8 cellular contexts compared by ENCODE assay signal in the genomic region with DNA sequence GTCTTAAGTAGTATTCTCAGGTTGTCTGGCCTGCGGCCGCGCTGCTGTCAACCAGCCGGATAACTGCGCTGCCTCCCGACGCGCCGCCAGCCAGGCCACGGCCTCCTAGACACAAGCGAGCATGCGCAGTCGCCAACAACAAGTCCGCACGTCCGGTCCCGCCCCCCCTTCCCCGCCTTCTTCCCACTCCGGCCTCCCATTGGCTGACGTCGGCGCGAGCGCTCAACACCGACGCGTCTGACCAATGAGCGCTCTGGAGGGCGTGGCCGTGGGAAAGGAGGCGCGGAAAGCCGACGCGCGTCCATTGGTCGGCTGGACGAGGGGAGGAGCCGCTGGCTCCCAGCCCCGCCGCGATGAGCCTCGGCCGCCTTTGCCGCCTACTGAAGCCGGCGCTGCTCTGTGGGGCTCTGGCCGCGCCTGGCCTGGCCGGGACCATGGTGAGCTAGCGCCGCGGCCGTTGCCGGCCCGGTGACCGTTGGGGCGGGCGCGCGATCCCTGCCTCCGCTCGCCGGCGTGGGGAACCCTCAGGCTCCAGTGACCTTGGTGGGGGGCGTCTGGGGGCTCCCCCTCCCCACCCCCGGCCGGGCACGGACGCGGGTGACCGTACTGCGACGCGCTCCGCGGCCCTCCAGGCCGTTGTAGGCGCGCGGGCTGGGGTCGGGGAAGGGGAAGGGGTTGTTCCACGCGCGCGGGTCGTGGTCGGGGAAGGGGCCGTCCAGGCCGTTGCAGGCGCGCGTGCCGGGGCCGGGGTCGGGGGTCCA. TPM values are rescaled to one million over a fixed set of nuclear protein-coding genes. Genes with fewer than 3 reads are reported as not detected.
DNase-seq lines count a peak whose midpoint lies in the region; ATAC-seq and TF ChIP-seq lines count a peak whose summit lies in the region.

A gene with protein sequence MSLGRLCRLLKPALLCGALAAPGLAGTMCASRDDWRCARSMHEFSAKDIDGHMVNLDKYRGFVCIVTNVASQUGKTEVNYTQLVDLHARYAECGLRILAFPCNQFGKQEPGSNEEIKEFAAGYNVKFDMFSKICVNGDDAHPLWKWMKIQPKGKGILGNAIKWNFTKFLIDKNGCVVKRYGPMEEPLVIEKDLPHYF (plus strand): TSS at position 304 of the 761 bp plus-strand sequence. CDS start 50 bp downstream, at position 354.

- H3K9ac ChIP-seq in DND-41 (ENCODE audit: low read depth, low read length) = peak within 1 kb of the TSS; percentile 98
- H3K9ac ChIP-seq in GM23248 = peak within 1 kb of the TSS; percentile 88

- H3K9me3 ChIP-seq in DND-41 (ENCODE audit: insufficient read depth, low read length, severe bottlenecking) (no peaks in the 10 kb centered on the region), GM23248 (ENCODE audit: low read depth) (no peaks in the 10 kb centered on the region)
- no peaks in the 10 kb centered on the region for H3K9me3 ChIP-seq in naive thymus-derived CD4-positive, alpha-beta T cell (ENCODE audit: control insufficient read depth in 2 of 3, low read length in 3 of 3)

- peaks cover 16 to 47% (median 35%) of the 10 kb centered on the region in 7 donors for H3K4me1 Mint-ChIP-seq in naive thymus-derived CD4-positive, alpha-beta T cell
- H3K4me1 Mint-ChIP-seq in stimulated activated naive B cell treated with anti-CD40 and anti-IgM and Interleukin-4, amounts not matched to agents 10 μg/mL and 1 μg/mL and 100 μg/mL, for 72 hours = peaks cover 23 to 58% of the 10 kb centered on the region in 2 donors

- H3K4me3 Mint-ChIP-seq in naive thymus-derived CD4-positive, alpha-beta T cell = peak within 1 kb of the TSS; percentile 66 to 82 (median 78)
- peak within 1 kb of the TSS; percentile 81 to 86 for H3K4me3 Mint-ChIP-seq in stimulated activated naive B cell treated with anti-CD40 and anti-IgM and Interleukin-4, amounts not matched to agents 10 μg/mL and 1 μg/mL and 100 μg/mL, for 72 hours

- H3K27me3 ChIP-seq in DND-41 (ENCODE audit: insufficient read depth, low read length, poor library complexity) = no peaks in the 10 kb centered on the region
- H3K27me3 ChIP-seq in GM23248 (replicated peaks; ENCODE audit: insufficient read depth) = no peaks in the 10 kb centered on the region
- no peaks in the 10 kb centered on the region for H3K27me3 ChIP-seq in naive thymus-derived CD4-positive, alpha-beta T cell (ENCODE audit: control insufficient read depth in 2 of 2, insufficient read depth in 2 of 2, low read length in 2 of 2)

- H3K9me3 Mint-ChIP-seq in naive thymus-derived CD4-positive, alpha-beta T cell = peaks cover 0 to 4% (median 0%) of the 10 kb centered on the region in 11 donors
- H3K9me3 Mint-ChIP-seq in stimulated activated naive B cell treated with anti-CD40 and anti-IgM and Interleukin-4, amounts not matched to agents 10 μg/mL and 1 μg/mL and 100 μg/mL, for 72 hours = peaks cover 2 to 4% of the 10 kb centered on the region in 2 donors

- CTCF ChIA-PET in naive thymus-derived CD4-positive, alpha-beta T cell (lab: Charles Lee) = interaction anchor here (1.5 kb wide), 2 partner anchors 28 to 33 kb away, joined by 3 to 5 read pairs; no protein-coding TSS in a partner anchor

- peaks cover 36% of the 10 kb centered on the region for H3K36me3 ChIP-seq in DND-41 (ENCODE audit: insufficient read depth, low read length)
- H3K36me3 ChIP-seq in GM23248 (ENCODE audit: low read depth) = no peaks in the 10 kb centered on the region
- peaks cover 0 to 29% (median 0%) of the 10 kb centered on the region in 3 experiments for H3K36me3 ChIP-seq in naive thymus-derived CD4-positive, alpha-beta T cell (ENCODE audit: control insufficient read depth in 2 of 3, insufficient read depth in 3 of 3, low read length in 3 of 3)

- in situ Hi-C loops in GM23248 (cut with MboI) = no loop called here

- 1 to 2% methylated on average over 61 to 75 of the region's 96 CpGs for WGBS in GM23248 (ENCODE audit: low coverage in 1 of 2, low lambda C conversion rate in 2 of 2, missing lambda C conversion rate in 2 of 2), 2 experiments

- H3K27me3 Mint-ChIP-seq in naive thymus-derived CD4-positive, alpha-beta T cell = no peaks in the 10 kb centered on the region
- H3K27me3 Mint-ChIP-seq in stimulated activated naive B cell treated with anti-CD40 and anti-IgM and Interleukin-4, amounts not matched to agents 10 μg/mL and 1 μg/mL and 100 μg/mL, for 72 hours = no peaks in the 10 kb centered on the region

- TF ChIP-seq CTCF in DND-41 (IDR thresholded peaks at IDR 0.05; ENCODE audit: borderline replicate concordance, extremely low read depth, low read length, poor library complexity, severe bottlenecking) = no peak

- H3K4me3 ChIP-seq in DND-41 (ENCODE audit: low read depth in 1 of 2, low read length in 2 of 2) (peak within 1 kb of the TSS; percentile 78 to 99), GM23248 (peak within 1 kb of the TSS; percentile 71)
- peak within 1 kb of the TSS; percentile 79 for H3K4me3 ChIP-seq in naive thymus-derived CD4-positive, alpha-beta T cell (ENCODE audit: low read length)

- peaks cover 39% of the 10 kb centered on the region for H3F3A ChIP-seq in GM23248 (ENCODE audit: insufficient read depth)

- ATAC-seq in DND-41 (ENCODE audit: insufficient read depth, low read depth) = peak; percentile 89
- peak; percentile 91 for ATAC-seq in naive thymus-derived CD4-positive, alpha-beta T cell
- ATAC-seq in stimulated activated naive B cell treated with anti-CD40 and anti-IgM and Interleukin-4, amounts not matched to agents 10 μg/mL and 1 μg/mL and 100 μg/mL, for 72 hours (replicated peaks) = peak; percentile 74 to 85

- H3K79me2 ChIP-seq in DND-41 (ENCODE audit: insufficient read depth, low read length) (peaks cover 29% of the 10 kb centered on the region), GM23248 (ENCODE audit: insufficient read depth) (0 out of 2 replicates have a peak, but pooled peaks cover 5% of the 10 kb centered on the region)

- H3K9me2 ChIP-seq in GM23248 (ENCODE audit: insufficient read depth) = no peaks in the 10 kb centered on the region

- H3K36me3 Mint-ChIP-seq in naive thymus-derived CD4-positive, alpha-beta T cell = peaks cover 0 to 10% (median 0%) of the 10 kb centered on the region in 5 donors
- peaks cover 19 to 20% of the 10 kb centered on the region in 2 donors for H3K36me3 Mint-ChIP-seq in stimulated activated naive B cell treated with anti-CD40 and anti-IgM and Interleukin-4, amounts not matched to agents 10 μg/mL and 1 μg/mL and 100 μg/mL, for 72 hours

- peak within 1 kb of the TSS; percentile 89 for H3K27ac ChIP-seq in DND-41 (ENCODE audit: low read length)
- peak within 1 kb of the TSS; percentile 99 for H3K27ac ChIP-seq in GM23248
- peak within 1 kb of the TSS; percentile 100 for H3K27ac ChIP-seq in naive thymus-derived CD4-positive, alpha-beta T cell (ENCODE audit: low read depth, low read length)

- H4K20me1 ChIP-seq in DND-41 (ENCODE audit: insufficient read depth, low read length) (peaks cover 27% of the 10 kb centered on the region), GM23248 (ENCODE audit: insufficient read depth) (no peaks in the 10 kb centered on the region)

- intact Hi-C loops in naive thymus-derived CD4-positive, alpha-beta T cell (cut with micrococcal nuclease) = loop anchor here (1.0 to 5.0 kb wide), 10 partner anchors 9 to 179 kb away; a partner anchor contains a TSS

- peak within 1 kb of the TSS; percentile 91 for H3K4me2 ChIP-seq in DND-41 (ENCODE audit: insufficient read depth, low read length)
- peak within 1 kb of the TSS; percentile 78 for H3K4me2 ChIP-seq in GM23248 (ENCODE audit: unreplicated experiment)

- peak within 1 kb of the TSS; percentile 79 to 96 (median 93) for H3K27ac Mint-ChIP-seq in naive thymus-derived CD4-positive, alpha-beta T cell
- H3K27ac Mint-ChIP-seq in stimulated activated naive B cell treated with anti-CD40 and anti-IgM and Interleukin-4, amounts not matched to agents 10 μg/mL and 1 μg/mL and 100 μg/mL, for 72 hours = peak within 1 kb of the TSS; percentile 81

- POLR2A ChIA-PET in naive thymus-derived CD4-positive, alpha-beta T cell (lab: Charles Lee) = interaction anchor here (0.6 to 38.6 kb wide), 14 partner anchors 10 to 165 kb away, joined by 3 to 2022 read pairs (median 4); a partner anchor contains a TSS

- H2AFZ ChIP-seq in DND-41 (ENCODE audit: low read depth, low read length) (peak within 1 kb of the TSS; percentile 86), GM23248 (no peak within 1 kb of the TSS)

- peaks cover 45% of the 10 kb centered on the region for H3K4me1 ChIP-seq in DND-41 (ENCODE audit: insufficient read depth, low read length)
- H3K4me1 ChIP-seq in GM23248 (ENCODE audit: insufficient read depth) = peaks cover 28% of the 10 kb centered on the region
- H3K4me1 ChIP-seq in naive thymus-derived CD4-positive, alpha-beta T cell (ENCODE audit: control insufficient read depth in 2 of 2, insufficient read depth in 2 of 2, low read length in 2 of 2) = peaks cover 13 to 18% of the 10 kb centered on the region in 2 donors

- DNase-seq in DND-41 (peak; percentile 99), GM23248 (peak; percentile 100), LHCN-M2 (ENCODE audit: low read depth) (peak; percentile 99), RPMI8226 (peak; percentile 100), fibroblast of gingiva (ENCODE audit: low read depth) (peak; percentile 100)
- peak; percentile 98 for DNase-seq in activated T-helper 1 cell treated with anti-CD3 and anti-CD28 coated beads, Interleukin-2, amount 50 U/mL, for 16 hours (ENCODE audit: low read depth in 1 of 2, low spot score in 1 of 2)
- DNase-seq in naive thymus-derived CD4-positive, alpha-beta T cell = peak; percentile 90 to 98 (median 95)
- DNase-seq in stimulated activated naive B cell treated with anti-CD40 and anti-IgM and Interleukin-4, amounts not matched to agents 10 μg/mL and 1 μg/mL and 100 μg/mL, for 72 hours = peak; percentile 96

RNA-seq across cellular contexts. Expression of the gene that starts here (rescaled TPM):
- total RNA-seq in GM23248 (2014; rRNA removed; shearing (Covaris generic)) = 298 and 323 TPM in 2 replicates
- 601 and 607 TPM in 2 replicates for polyA plus RNA-seq in GM23248 (2016; fragmentation: Nextera tagmentation; extraction: Ambion mirVana)
- 347 and 363 TPM in 2 replicates for total RNA-seq in LHCN-M2 (2014; rRNA removed)
- polyA plus RNA-seq in LHCN-M2 (2012) = 753 TPM
- total RNA-seq in naive thymus-derived CD4-positive, alpha-beta T cell = 100 to 1,000 TPM; 122 to 235 (median 194) TPM
- 100 to 1,000 TPM; 417 to 522 TPM for polyA plus RNA-seq in naive thymus-derived CD4-positive, alpha-beta T cell

Comparison
In these comparisons a context has a peak if more than half of its experiments do, and no peak if none do; other contexts are left out.
1. Peak in every context shown above with its lines: DNase-seq, ATAC-seq, H3K4me3 ChIP-seq and H3K27ac ChIP-seq.